In genomic region chr9:81522721-81523551, GRCh38 we compare ENCODE assay signal across 8 cellular contexts.
A peak's percentile ranks its signal among the peaks of the same experiment; 100 is the strongest.
DNase-seq lines count a peak whose midpoint lies in the region; ATAC-seq, FAIRE-seq and TF ChIP-seq lines count a peak whose summit lies in the region.

No MANE protein-coding gene starts in this region.

- no peak overlapping the region for H3K4me2 ChIP-seq in MM.1S (ENCODE audit: low read depth, low read length)

- POLR2A ChIA-PET in AG04450 (lab: Yijun Ruan, JAX), result no interaction called here

- H3K36me3 ChIP-seq in MM.1S (replicated peaks; ENCODE audit: insufficient read depth, low read length) (no peaks in the 10 kb centered on the region), left ventricle myocardium inferior (no peaks in the 10 kb centered on the region)

- H3K9me3 ChIP-seq in AG04450 (ENCODE audit: control insufficient read depth, insufficient read depth, low read length) (no peaks in the 10 kb centered on the region), MM.1S (replicated peaks; ENCODE audit: insufficient read depth, low read length) (no peaks in the 10 kb centered on the region), left ventricle myocardium inferior (replicated peaks) (no peaks in the 10 kb centered on the region)

- no peaks in the 10 kb centered on the region for H3K9me2 ChIP-seq in MM.1S (replicated peaks; ENCODE audit: insufficient read depth, low read length)

- H3K79me2 ChIP-seq in MM.1S (ENCODE audit: low read length), result no peaks in the 10 kb centered on the region

- H3K4me1 ChIP-seq in MM.1S (ENCODE audit: low read length) (no peaks in the 10 kb centered on the region), left ventricle myocardium inferior (no peaks in the 10 kb centered on the region)

- CTCF ChIA-PET in AG04450 (lab: Charles Lee), result interaction anchor here (0.6 to 2.7 kb wide), 33 partner anchors 10 to 1083 kb away, joined by 3 to 22 read pairs (median 4); no protein-coding TSS in a partner anchor

- intact Hi-C loops in left ventricle myocardium inferior (cut with micrococcal nuclease), result loop anchor here (10.0 kb wide), 1 partner anchor 322 kb away; no protein-coding TSS in a partner anchor
- intact Hi-C loops in sciatic nerve (cut with DNase I), result no loop called here

- H3K9ac ChIP-seq in MM.1S (ENCODE audit: low read length), result no peak overlapping the region

- no peak for FAIRE-seq in GM19239 (lab: Jason Lieb, UNC)

- H3K27ac ChIP-seq in AG04450 (ENCODE audit: low read depth, low read length), result no peak overlapping the region
- no peak overlapping the region for H3K27ac ChIP-seq in MM.1S (ENCODE audit: low read length)
- H3K27ac ChIP-seq in VCaP, result 0 out of 2 replicates have a peak overlapping the region, but pooled peaks have one; percentile 3
- H3K27ac ChIP-seq in left ventricle myocardium inferior (replicated peaks), result no peak overlapping the region

- TF ChIP-seq CTCF in AG04450 (IDR thresholded peaks at IDR 0.05; ENCODE audit: low read depth, low read length), result peak; percentile 57
- TF ChIP-seq CTCF in MM.1S (IDR thresholded peaks at IDR 0.05; ENCODE audit: low read length), result peak; percentile 44
- TF ChIP-seq CTCF in VCaP (conservative IDR thresholded peaks at IDR 0.05), result peak; percentile 78
- TF ChIP-seq CTCF in left ventricle myocardium inferior (IDR thresholded peaks at IDR 0.05; ENCODE audit: borderline replicate concordance), result peak; percentile 75

- DNase-seq in AG04450 (ENCODE audit: low read depth, low spot score) (peak; percentile 11), GM19239 (ENCODE audit: insufficient read length, low spot score) (peak; percentile 8), MM.1S (peak; percentile 50), left ventricle myocardium inferior (no peak), sciatic nerve (ENCODE audit: low spot score) (no peak)

- ATAC-seq in sciatic nerve (peak; percentile 86), GM18907 (IDR thresholded peaks at IDR 0.05; ENCODE audit: unreplicated experiment) (no peak), GM21723 (IDR thresholded peaks at IDR 0.05; ENCODE audit: unreplicated experiment) (no peak)

- no peaks in the 10 kb centered on the region for H3F3A ChIP-seq in MM.1S (ENCODE audit: insufficient read depth, low read length)

- no peak overlapping the region for H2AFZ ChIP-seq in MM.1S (ENCODE audit: low read length)

- H3K4me3 ChIP-seq in AG04450 (ENCODE audit: low read depth, low read length) (no peak overlapping the region), MM.1S (ENCODE audit: low read length) (no peak overlapping the region), left ventricle myocardium inferior (no peak overlapping the region)

- no peaks in the 10 kb centered on the region for H4K20me1 ChIP-seq in MM.1S (ENCODE audit: insufficient read depth, low read length)

- H3K27me3 ChIP-seq in AG04450 (ENCODE audit: control insufficient read depth, insufficient read depth, low read length) (no peaks in the 10 kb centered on the region), MM.1S (replicated peaks; ENCODE audit: insufficient read depth, low read length) (no peaks in the 10 kb centered on the region), left ventricle myocardium inferior (ENCODE audit: low read depth) (peaks cover 8% of the 10 kb centered on the region)

Comparison
In these comparisons a context has a peak if more than half of its experiments do, and no peak if none do; other contexts are left out.
1. DNase-seq: peak in AG04450 (single experiment), GM19239 (single experiment) and MM.1S (single experiment); none in left ventricle myocardium inferior (single experiment) and sciatic nerve (single experiment).
2. Peak in every context shown above with its lines, with median percentiles within 50 percentile points of each other: CTCF ChIP-seq.